ENCODE assay signal across 21 cellular contexts in genomic region chr4:125169192-125169591, GRCh38.
"Had no signal": no experiment of that assay in that cellular context is flagged by ENCODE, and none has a peak within 500 bp of the region (broad histone marks: within the 10 kb centered on the region; RNA-seq: fewer than 3 reads in every experiment).

No MANE protein-coding gene starts in this region.

- FAIRE-seq: HepG2, RCC 7860 had no signal

- DNase-seq: Karpas-422, KG1, MM.1S, NCI-H1092 treated with DMSO at 0.1 percent for 48 hours, NCI-H1436, NCI-H187, NCI-H2029, NCI-H2081 treated with DMSO at 0.1 percent for 48 hours, NCI-H446, NCI-H510A, NCI-H524 treated with DMSO at 0.1 percent for 48 hours, NCI-H69, NCI-H774, Right ventricle myocardium superior, RPMI8226, SIG-M5, SK-N-SH, SW 1271 had no signal

- H3K9me3 ChIP-seq: SK-N-SH had no signal

- H3K4me2 ChIP-seq: SK-N-SH had no signal

- H3K27ac ChIP-seq: HL-60 had no signal

- ATAC-seq: HepG2 had no signal
